ENCODE assay signal across 8 cellular contexts in genomic region chr17:3891626-3892094, GRCh38. TPM values are rescaled to one million over a fixed set of nuclear protein-coding genes. Genes with fewer than 3 reads are reported as not detected.
DNase-seq lines count a peak whose midpoint lies in the region; ATAC-seq and TF ChIP-seq lines count a peak whose summit lies in the region.

No MANE protein-coding gene starts in this region.

- no peaks in the 10 kb centered on the region for H3K9me3 ChIP-seq in adrenal gland (replicated peaks in 1 of 3)

- no peaks in the 10 kb centered on the region for H3K36me3 ChIP-seq in adrenal gland (replicated peaks in 1 of 2)

- H3K4me3 ChIP-seq in adrenal gland = peak overlapping the region in 2 of 4 donors; percentile 47 to 71

- no peak for DNase-seq in activated naive CD4-positive, alpha-beta T cell treated with anti-CD3 and anti-CD28 coated beads, Interleukin-2, amount 10 ng/mL, durations not matched to agents 7 days and 5 days
- DNase-seq in activated naive CD4-positive, alpha-beta T cell treated with anti-CD3 and anti-CD28 coated beads, Interleukin-2, amount 50 U/mL, for 72 hours (ENCODE audit: low spot score in 2 of 2) = no peak
- DNase-seq in adrenal gland (no peak), kidney tubule cell (ENCODE audit: low spot score) (peak; percentile 19), type B pancreatic cell (ENCODE audit: extremely low spot score, unreplicated experiment) (no peak), nucleus accumbens (lab: John Stamatoyannopoulos, UW) (no peak), head of caudate nucleus (no peak)

- no peak for TF ChIP-seq CTCF in adrenal gland (IDR thresholded peaks at IDR 0.05)
- TF ChIP-seq CTCF in type B pancreatic cell (conservative IDR thresholded peaks at IDR 0.05) = no peak

- H3K9me3 Mint-ChIP-seq in activated naive CD4-positive, alpha-beta T cell treated with anti-CD3 and anti-CD28 coated beads, Interleukin-2, amount 10 ng/mL, durations not matched to agents 7 days and 5 days = no peaks in the 10 kb centered on the region
- H3K9me3 Mint-ChIP-seq in activated naive CD4-positive, alpha-beta T cell treated with anti-CD3 and anti-CD28 coated beads, Interleukin-2, amount 50 U/mL, for 72 hours = no peaks in the 10 kb centered on the region
- H3K9me3 Mint-ChIP-seq in type B pancreatic cell = no peaks in the 10 kb centered on the region

- TF ChIP-seq POLR2A in adrenal gland (IDR thresholded peaks at IDR 0.05) = peak in 1 of 2 donors; percentile 28

- peak overlapping the region; percentile 79 for H3K4me3 Mint-ChIP-seq in activated naive CD4-positive, alpha-beta T cell treated with anti-CD3 and anti-CD28 coated beads, Interleukin-2, amount 10 ng/mL, durations not matched to agents 7 days and 5 days
- peak overlapping the region; percentile 88 for H3K4me3 Mint-ChIP-seq in type B pancreatic cell

- H3K27me3 Mint-ChIP-seq in activated naive CD4-positive, alpha-beta T cell treated with anti-CD3 and anti-CD28 coated beads, Interleukin-2, amount 10 ng/mL, durations not matched to agents 7 days and 5 days = peaks cover 26% of the 10 kb centered on the region
- H3K27me3 Mint-ChIP-seq in type B pancreatic cell = peaks cover 16% of the 10 kb centered on the region

- WGBS in adrenal gland, 4 donors = 34 to 55% (median 37%) methylated on average over 9 to 12 of the region's 12 CpGs

- peaks cover 47% of the 10 kb centered on the region for H3K4me1 Mint-ChIP-seq in activated naive CD4-positive, alpha-beta T cell treated with anti-CD3 and anti-CD28 coated beads, Interleukin-2, amount 10 ng/mL, durations not matched to agents 7 days and 5 days
- peaks cover 46% of the 10 kb centered on the region for H3K4me1 Mint-ChIP-seq in type B pancreatic cell (ENCODE audit: unreplicated experiment)

- intact Hi-C loops in adrenal gland (cut with DNase I) (no loop called here), head of caudate nucleus (cut with DNase I) (no loop called here)

- H3K27me3 ChIP-seq in adrenal gland = no peaks in the 10 kb centered on the region

- H3K27ac Mint-ChIP-seq in activated naive CD4-positive, alpha-beta T cell treated with anti-CD3 and anti-CD28 coated beads, Interleukin-2, amount 10 ng/mL, durations not matched to agents 7 days and 5 days = peak overlapping the region; percentile 34
- H3K27ac Mint-ChIP-seq in activated naive CD4-positive, alpha-beta T cell treated with anti-CD3 and anti-CD28 coated beads, Interleukin-2, amount 50 U/mL, for 72 hours = peak overlapping the region in 1 of 2 donors; percentile 12
- H3K27ac Mint-ChIP-seq in type B pancreatic cell = peak overlapping the region; percentile 79

- no peaks in the 10 kb centered on the region for H3K36me3 Mint-ChIP-seq in activated naive CD4-positive, alpha-beta T cell treated with anti-CD3 and anti-CD28 coated beads, Interleukin-2, amount 10 ng/mL, durations not matched to agents 7 days and 5 days
- no peaks in the 10 kb centered on the region for H3K36me3 Mint-ChIP-seq in activated naive CD4-positive, alpha-beta T cell treated with anti-CD3 and anti-CD28 coated beads, Interleukin-2, amount 50 U/mL, for 72 hours
- H3K36me3 Mint-ChIP-seq in type B pancreatic cell = no peaks in the 10 kb centered on the region

- ATAC-seq in activated naive CD4-positive, alpha-beta T cell treated with anti-CD3 and anti-CD28 coated beads, Interleukin-2, amount 50 U/mL, for 72 hours = no peak
- no peak for ATAC-seq in HG02870 (IDR thresholded peaks at IDR 0.05; ENCODE audit: unreplicated experiment)

- peaks cover 71 to 81% of the 10 kb centered on the region in 2 donors for H3K4me1 ChIP-seq in adrenal gland (replicated peaks in 1 of 2)

- H3K27ac ChIP-seq in adrenal gland = peak overlapping the region in 3 of 5 donors; percentile 91

- CTCF ChIA-PET in activated naive CD4-positive, alpha-beta T cell treated with anti-CD3 and anti-CD28 coated beads, Interleukin-2, amount 10 ng/mL, durations not matched to agents 7 days and 5 days (lab: Charles Lee) = interaction anchor here (0.6 kb wide), 1 partner anchor 154 kb away, joined by 3 read pairs; no protein-coding TSS in a partner anchor

RNA-seq across cellular contexts. Expression of gene CAMKK1, which starts 1.2 kb away (rescaled TPM):
- 1 to 10 TPM; 3.8 to 6.9 TPM for total RNA-seq in activated naive CD4-positive, alpha-beta T cell treated with anti-CD3 and anti-CD28 coated beads, Interleukin-2, amount 50 U/mL, for 72 hours
- total RNA-seq in adrenal gland (10 to 100 TPM in 6 of 8 donors, 1 to 10 TPM in 2; 6.0 to 17.9 (median 10.8) TPM), type B pancreatic cell (ENCODE audit: low replicate concordance) (0.83 and 2.7 TPM in 2 replicates)
- polyA plus RNA-seq in adrenal gland = 10 to 100 TPM in 2 of 3 donors, 1 to 10 TPM in 1; 6.9 to 28.2 (median 10.6) TPM

RNA-seq across cellular contexts. Expression of gene P2RX1, which starts 24.6 kb away (rescaled TPM):
- 1 to 10 TPM in 1 of 2 donors, under 1 TPM in 1; 0.14 to 1.5 TPM for total RNA-seq in activated naive CD4-positive, alpha-beta T cell treated with anti-CD3 and anti-CD28 coated beads, Interleukin-2, amount 50 U/mL, for 72 hours
- total RNA-seq in adrenal gland (1 to 10 TPM in 4 of 8 donors, under 1 TPM in 4; 0.42 to 2.1 (median 0.92) TPM), type B pancreatic cell (ENCODE audit: low replicate concordance) (0.36 TPM in 1 of 2 replicates, not detected in the other)
- 1 to 10 TPM in 2 of 3 donors, under 1 TPM in 1; 0.59 to 8.6 (median 3.3) TPM for polyA plus RNA-seq in adrenal gland

RNA-seq across cellular contexts. Expression of gene NCBP3, which starts 45.6 kb away (rescaled TPM):
- 10 to 100 TPM; 35.4 to 44.4 TPM for total RNA-seq in activated naive CD4-positive, alpha-beta T cell treated with anti-CD3 and anti-CD28 coated beads, Interleukin-2, amount 50 U/mL, for 72 hours
- 10 to 100 TPM; 11.0 to 30.3 (median 21.5) TPM for total RNA-seq in adrenal gland
- polyA plus RNA-seq in adrenal gland = 10 to 100 TPM; 21.9 to 36.6 (median 22.8) TPM
- 54.9 and 58.2 TPM in 2 replicates for total RNA-seq in type B pancreatic cell (ENCODE audit: low replicate concordance)
